ENCODE assay signal across 1 cellular context in the genomic region with DNA sequence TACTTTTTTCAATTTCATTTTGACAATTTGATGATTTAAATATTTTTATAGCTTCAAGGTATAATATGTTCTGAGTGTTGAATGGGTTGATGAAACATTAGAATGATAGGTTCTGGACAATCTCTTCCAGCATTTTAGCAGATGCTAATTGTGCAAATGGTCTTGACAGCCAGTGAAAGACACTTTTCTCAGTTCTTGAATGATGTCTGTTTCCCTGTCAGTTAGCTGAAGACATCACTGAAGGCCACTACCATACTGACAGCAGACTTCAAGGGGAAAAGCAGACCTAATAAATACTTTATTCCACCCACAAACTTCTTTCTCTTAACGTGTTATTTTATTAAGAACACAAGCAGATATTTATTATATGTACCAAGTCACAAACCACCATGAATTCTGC.
TF ChIP-seq lines count a peak whose summit lies in the region.

No MANE protein-coding gene starts in this region.

TF ChIP-seq in IMR-90, 13 proteins besides CTCF, POLR2A, EP300 and RAD21:
- no peak for TF ChIP-seq MAFK (IDR thresholded peaks at IDR 0.05; ENCODE audit: low read depth, low read length)
- TF ChIP-seq RCOR1 (IDR thresholded peaks at IDR 0.05; ENCODE audit: insufficient replicate concordance, low read length), result no peak
- no peak for TF ChIP-seq BHLHE40 (IDR thresholded peaks at IDR 0.05; ENCODE audit: low read depth, low read length)
